Comparison of ENCODE assay signal across 8 cellular contexts in the genomic region with DNA sequence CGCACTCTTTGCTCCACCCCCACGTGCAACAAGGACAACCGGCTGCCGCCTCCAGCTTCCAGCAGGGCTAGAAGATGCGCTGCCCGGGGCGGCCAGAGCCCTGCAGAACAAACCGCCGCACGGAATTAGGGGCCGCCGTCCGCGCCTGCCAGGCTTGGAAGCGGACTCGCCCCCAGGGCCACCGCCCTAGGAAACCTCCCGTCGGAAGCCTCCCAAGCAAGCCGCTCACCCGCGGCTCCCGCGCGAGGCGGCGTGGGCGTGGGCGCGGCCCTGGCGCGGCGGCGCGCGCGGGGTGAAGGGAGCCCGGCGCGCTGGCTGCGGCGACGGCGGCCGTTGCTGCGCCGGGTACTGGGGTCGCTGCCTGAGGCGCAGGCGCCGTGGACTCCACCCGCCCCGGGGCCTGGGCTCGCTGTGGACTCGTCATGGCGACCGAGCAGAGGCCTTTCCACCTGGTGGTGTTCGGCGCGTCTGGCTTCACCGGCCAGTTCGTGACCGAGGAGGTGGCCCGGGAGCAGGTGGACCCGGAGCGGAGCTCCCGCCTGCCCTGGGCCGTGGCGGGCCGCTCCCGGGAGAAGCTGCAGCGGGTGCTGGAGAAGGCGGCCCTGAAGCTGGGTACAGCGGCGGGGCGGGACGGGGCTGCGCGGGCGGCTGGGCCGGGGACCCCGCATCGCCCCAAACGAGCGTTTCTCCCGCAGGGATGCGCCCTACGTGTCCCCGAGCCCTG. TPM values are rescaled to one million over a fixed set of nuclear protein-coding genes. Genes with fewer than 3 reads are reported as not detected.
DNase-seq lines count a peak whose midpoint lies in the region; ATAC-seq and TF ChIP-seq lines count a peak whose summit lies in the region.

TSS of gene SCCPDH (plus strand) at position 409 of the 724 bp plus-strand sequence. CDS start at position 423, 14 bp downstream.

- H3K4me1 ChIP-seq in OCI-LY1 (ENCODE audit: insufficient read depth, low read length, severe bottlenecking) (peaks cover 19% of the 10 kb centered on the region), mucosa of descending colon (ENCODE audit: low read depth) (peaks cover 3% of the 10 kb centered on the region)

- DNase-seq in Caki2 (ENCODE audit: low read depth) (peak; percentile 77), GM20000 (ENCODE audit: low spot score) (peak; percentile 96), HT-29 (ENCODE audit: low spot score) (peak; percentile 50), epidermal melanocyte (ENCODE audit: insufficient read length, low spot score) (peak; percentile 64), mucosa of descending colon (peak; percentile 67 to 83 (median 82))
- DNase-seq in activated CD8-positive, alpha-beta memory T cell treated with anti-CD3 and anti-CD28 coated beads, Interleukin-2, amount 50 U/mL, for 4 hours = peak; percentile 72
- peak; percentile 37 to 45 for DNase-seq in stimulated activated CD8-positive, alpha-beta memory T cell treated with anti-CD3 and anti-CD28 coated beads, Interleukin-4, amount 100 ng/mL, for 4 hours (ENCODE audit: low read depth in 2 of 2, low spot score in 1 of 2)

- H3K79me2 ChIP-seq in OCI-LY1 (ENCODE audit: insufficient read depth, low read length) = peaks cover 10% of the 10 kb centered on the region; the same call in 1 of the 2 replicates

- ATAC-seq in mucosa of descending colon = peak; percentile 95

- peak within 1 kb of the TSS; percentile 96 for H3K9ac ChIP-seq in OCI-LY1 (ENCODE audit: low read length)

- H3K36me3 ChIP-seq in OCI-LY1 (ENCODE audit: insufficient read depth, low read length) (peaks cover 32% of the 10 kb centered on the region), mucosa of descending colon (ENCODE audit: low read depth) (peaks cover 4% of the 10 kb centered on the region)

- in situ Hi-C loops in Caki2 (cut with HindIII; ENCODE audit: low pct_unique_long_range_greater_than_20kb, low sequenced_read_pairs) = no loop called here

- H3K4me2 ChIP-seq in OCI-LY1 (ENCODE audit: low read length) = peak within 1 kb of the TSS; percentile 74

- peak within 1 kb of the TSS; percentile 50 for H3K27ac ChIP-seq in OCI-LY1 (ENCODE audit: low read depth, low read length, poor library complexity, severe bottlenecking)

- H3K27me3 ChIP-seq in OCI-LY1 (ENCODE audit: insufficient read depth, low read length) = no peaks in the 10 kb centered on the region

- H3K9me2 ChIP-seq in OCI-LY1 (ENCODE audit: low read depth, low read length) = no peaks in the 10 kb centered on the region

- intact Hi-C loops in mucosa of descending colon (cut with DNase I, micrococcal nuclease) = no loop called here

- H3F3A ChIP-seq in OCI-LY1 (ENCODE audit: insufficient read depth, low read length) = no peaks in the 10 kb centered on the region

- peak within 1 kb of the TSS; percentile 61; the same call in 1 of the 2 replicates for H2AFZ ChIP-seq in OCI-LY1 (ENCODE audit: low read length)

- TF ChIP-seq CTCF in GM20000 (IDR thresholded peaks at IDR 0.05; ENCODE audit: extremely low read depth, missing control alignments) (no peak), OCI-LY1 (IDR thresholded peaks at IDR 0.05; ENCODE audit: low read length) (no peak), mucosa of descending colon (IDR thresholded peaks at IDR 0.05) (no peak)

- H3K4me3 ChIP-seq in OCI-LY1 (ENCODE audit: low read depth, low read length, poor library complexity, severe bottlenecking) (peak within 1 kb of the TSS; percentile 95), mucosa of descending colon (peak within 1 kb of the TSS; percentile 59)

- H4K20me1 ChIP-seq in OCI-LY1 (ENCODE audit: insufficient read depth, low read length) = no peaks in the 10 kb centered on the region

- peaks cover 4% of the 10 kb centered on the region for H3K9me3 ChIP-seq in OCI-LY1 (ENCODE audit: low read length)
- peaks cover 11% of the 10 kb centered on the region for H3K9me3 ChIP-seq in mucosa of descending colon

RNA-seq across cellular contexts. Expression of gene SCCPDH, which starts in this region (rescaled TPM):
- 46.7 and 63.8 TPM in 2 replicates for total RNA-seq in Caki2 (2014; rRNA removed; shearing (Covaris generic); ENCODE audit: low replicate concordance)
- total RNA-seq in HT-29 (2014; rRNA removed; shearing (Covaris generic)) = 20.5 and 21.5 TPM in 2 replicates
- 10 to 100 TPM; 15.5 to 31.5 (median 27.5) TPM for total RNA-seq in mucosa of descending colon

Comparison
In these comparisons a context has a peak if more than half of its experiments do, and no peak if none do; other contexts are left out.
1. Peak in every context shown above with its lines: DNase-seq, ATAC-seq, H3K4me3 ChIP-seq and H3K27ac ChIP-seq.
2. DNase-seq: peak in every context shown above with its lines; median percentile 96 in GM20000; 82 in mucosa of descending colon; 77 in Caki2; 72 in activated CD8-positive, alpha-beta memory T cell treated with anti-CD3 and anti-CD28 coated beads, Interleukin-2, amount 50 U/mL, for 4 hours; 64 in epidermal melanocyte; 50 in HT-29; 41 in stimulated activated CD8-positive, alpha-beta memory T cell treated with anti-CD3 and anti-CD28 coated beads, Interleukin-4, amount 100 ng/mL, for 4 hours.